30 cellular contexts compared by ENCODE assay signal in genomic region chr6:9647599-9647998, GRCh38.
DNase-seq lines count a peak whose midpoint lies in the region; ATAC-seq, FAIRE-seq and TF ChIP-seq lines count a peak whose summit lies in the region.
"Had no signal": no experiment of that assay in that cellular context is flagged by ENCODE, and none has a peak within 500 bp of the region (broad histone marks: within the 10 kb centered on the region; RNA-seq: fewer than 3 reads in every experiment).

No MANE protein-coding gene starts in this region.

- POLR2A ChIA-PET in AG04450 (lab: Yijun Ruan, JAX) = interaction anchor here (0.6 to 1.2 kb wide), 2 partner anchors 166 to 243 kb away, joined by 3 to 10 read pairs; no protein-coding TSS in a partner anchor

- no peaks in the 10 kb centered on the region for H3K27me3 Mint-ChIP-seq in activated CD8-positive, alpha-beta memory T cell treated with anti-CD3 and anti-CD28 coated beads, Interleukin-2, amount 10 ng/mL, durations not matched to agents 7 days and 5 days
- H3K27me3 Mint-ChIP-seq: activated CD4-positive, alpha-beta T cell treated with anti-CD3 and anti-CD28 coated beads, Interleukin-2, amount 10 ng/mL, durations not matched to agents 7 days and 5 days; naive thymus-derived CD4-positive, alpha-beta T cell; type B pancreatic cell had no signal

- H3K4me1 ChIP-seq in mesenchymal stem cell (ENCODE audit: control insufficient read depth, insufficient read depth, low read depth, low read length) = no peaks in the 10 kb centered on the region
- no peaks in the 10 kb centered on the region for H3K4me1 ChIP-seq in mucosa of descending colon (ENCODE audit: low read depth)
- H3K4me1 ChIP-seq: HAP-1, left lung, right atrium auricular region, spleen had no signal

- no peak overlapping the region for H4K91ac ChIP-seq in mesenchymal stem cell (ENCODE audit: low read length)

- TF ChIP-seq CTCF in AG04450 (IDR thresholded peaks at IDR 0.05; ENCODE audit: low read depth, low read length) (no peak), mucosa of descending colon (IDR thresholded peaks at IDR 0.05) (no peak)

- H3K4ac ChIP-seq in mesenchymal stem cell (ENCODE audit: low read depth in 1 of 2, low read length in 2 of 2) = no peak overlapping the region

- H3K27me3 ChIP-seq in AG04450 (ENCODE audit: control insufficient read depth, insufficient read depth, low read length) (no peaks in the 10 kb centered on the region), mesenchymal stem cell (ENCODE audit: control insufficient read depth in 1 of 2, insufficient read depth in 1 of 2, low read length in 2 of 2) (no peaks in the 10 kb centered on the region)
- H3K27me3 ChIP-seq: BLaER1 treated with 17β-estradiol and CSF1 and Interleukin-3, amounts not matched to agents 10 nM and 100 nM; esophagus squamous epithelium; left lung; ovary; right atrium auricular region; spleen had no signal

- no peak overlapping the region for H3K14ac ChIP-seq in mesenchymal stem cell (ENCODE audit: low read length in 2 of 2)

- no peak overlapping the region for H3K23ac ChIP-seq in mesenchymal stem cell (ENCODE audit: low read length in 2 of 2)

- H3K4me3 ChIP-seq in AG04450 (ENCODE audit: low read depth, low read length) = no peak overlapping the region
- no peak overlapping the region for H3K4me3 ChIP-seq in mesenchymal stem cell (ENCODE audit: insufficient read depth in 1 of 2, low read depth in 1 of 2, low read length in 2 of 2)
- no peak overlapping the region for H3K4me3 ChIP-seq in mucosa of descending colon
- H3K4me3 ChIP-seq: BLaER1 treated with 17β-estradiol and CSF1 and Interleukin-3, amounts not matched to agents 10 nM and 100 nM; esophagus squamous epithelium; HAP-1; K562; left lung; ovary; right atrium auricular region; spleen had no signal

- DNase-seq in AG04450 (ENCODE audit: low read depth, low spot score) (peak; percentile 32), HTR-8/SVneo (ENCODE audit: insufficient read length, low spot score) (no peak), astrocyte of the hippocampus (ENCODE audit: low read depth, low spot score) (peak; percentile 8), mesenchymal stem cell (no peak), mucosa of descending colon (no peak), DMS 273 treated with DMSO at 0.1 percent for 48 hours (lab: John Stamatoyannopoulos, UW) (no peak)
- DNase-seq in activated CD8-positive, alpha-beta memory T cell treated with anti-CD3 and anti-CD28 coated beads, Interleukin-2, amount 10 ng/mL, durations not matched to agents 7 days and 5 days = no peak
- DNase-seq: activated CD4-positive, alpha-beta T cell treated with anti-CD3 and anti-CD28 coated beads, Interleukin-2, amount 10 ng/mL, durations not matched to agents 7 days and 5 days; activated naive CD4-positive, alpha-beta T cell treated with anti-CD3 and anti-CD28 coated beads for 36 hours; activated T-cell treated with anti-CD3 and anti-CD28 coated beads, Interleukin-2, amount 50 U/mL, for 72 hours; amniotic stem cell; caudate nucleus; COR-L47; esophagus squamous epithelium; left lung; naive thymus-derived CD4-positive, alpha-beta T cell; NCI-H1417; NCI-H2081; NCI-H446; ovary; spleen; T1000 had no signal

- 51% methylated on average over 1 of the region's 1 CpG for WGBS in mesenchymal stem cell

- H3K9me3 Mint-ChIP-seq in activated CD8-positive, alpha-beta memory T cell treated with anti-CD3 and anti-CD28 coated beads, Interleukin-2, amount 10 ng/mL, durations not matched to agents 7 days and 5 days (ENCODE audit: low read depth) = peaks cover 15% of the 10 kb centered on the region
- H3K9me3 Mint-ChIP-seq: activated CD4-positive, alpha-beta T cell treated with anti-CD3 and anti-CD28 coated beads, Interleukin-2, amount 10 ng/mL, durations not matched to agents 7 days and 5 days; type B pancreatic cell had no signal

- no peak overlapping the region for H3K27ac ChIP-seq in AG04450 (ENCODE audit: low read depth, low read length)
- H3K27ac ChIP-seq in mesenchymal stem cell (ENCODE audit: low read length, poor library complexity, severe bottlenecking) = peak overlapping the region; percentile 14
- H3K27ac ChIP-seq: BLaER1 treated with 17β-estradiol and CSF1 and Interleukin-3, amounts not matched to agents 10 nM and 100 nM; left lung; ovary had no signal

- no peaks in the 10 kb centered on the region for H3K79me1 ChIP-seq in mesenchymal stem cell (replicated peaks; ENCODE audit: low read length, poor library complexity, severe bottlenecking)

- CTCF ChIA-PET in AG04450 (lab: Charles Lee) = no interaction called here
- CTCF ChIA-PET in activated CD8-positive, alpha-beta memory T cell treated with anti-CD3 and anti-CD28 coated beads, Interleukin-2, amount 10 ng/mL, durations not matched to agents 7 days and 5 days (lab: Charles Lee) = interaction anchor here (0.7 kb wide), 1 partner anchor 12 kb away, joined by 3 read pairs; no protein-coding TSS in a partner anchor

- no peaks in the 10 kb centered on the region for H3K36me3 Mint-ChIP-seq in activated CD8-positive, alpha-beta memory T cell treated with anti-CD3 and anti-CD28 coated beads, Interleukin-2, amount 10 ng/mL, durations not matched to agents 7 days and 5 days
- H3K36me3 Mint-ChIP-seq: naive thymus-derived CD4-positive, alpha-beta T cell; type B pancreatic cell had no signal

- H2BK120ac ChIP-seq in mesenchymal stem cell (ENCODE audit: low read depth, low read length) = no peak overlapping the region

- H3K9ac ChIP-seq in mesenchymal stem cell (ENCODE audit: low read length) = no peak overlapping the region
- H3K9ac ChIP-seq: BLaER1 treated with 17β-estradiol and CSF1 and Interleukin-3, amounts not matched to agents 10 nM and 100 nM had no signal

- H3K36me3 ChIP-seq in mesenchymal stem cell (ENCODE audit: control insufficient read depth in 1 of 2, insufficient read depth in 2 of 2, low read depth in 1 of 2, low read length in 2 of 2) = no peaks in the 10 kb centered on the region
- H3K36me3 ChIP-seq in mucosa of descending colon (ENCODE audit: low read depth) = no peaks in the 10 kb centered on the region
- H3K36me3 ChIP-seq: BLaER1 treated with 17β-estradiol and CSF1 and Interleukin-3, amounts not matched to agents 10 nM and 100 nM; esophagus squamous epithelium; HAP-1; left lung; ovary; right atrium auricular region; spleen had no signal

- no peak overlapping the region for H3K4me3 Mint-ChIP-seq in activated CD8-positive, alpha-beta memory T cell treated with anti-CD3 and anti-CD28 coated beads, Interleukin-2, amount 10 ng/mL, durations not matched to agents 7 days and 5 days
- H3K4me3 Mint-ChIP-seq: activated CD4-positive, alpha-beta T cell treated with anti-CD3 and anti-CD28 coated beads, Interleukin-2, amount 10 ng/mL, durations not matched to agents 7 days and 5 days; activated naive CD4-positive, alpha-beta T cell treated with anti-CD3 and anti-CD28 coated beads for 36 hours; activated T-cell treated with anti-CD3 and anti-CD28 coated beads, Interleukin-2, amount 50 U/mL, for 72 hours; naive thymus-derived CD4-positive, alpha-beta T cell; type B pancreatic cell had no signal

- H2BK12ac ChIP-seq in mesenchymal stem cell (ENCODE audit: low read length in 2 of 2) = no peak overlapping the region

- H3K4me1 Mint-ChIP-seq in activated CD8-positive, alpha-beta memory T cell treated with anti-CD3 and anti-CD28 coated beads, Interleukin-2, amount 10 ng/mL, durations not matched to agents 7 days and 5 days = no peaks in the 10 kb centered on the region
- H3K4me1 Mint-ChIP-seq: activated CD4-positive, alpha-beta T cell treated with anti-CD3 and anti-CD28 coated beads, Interleukin-2, amount 10 ng/mL, durations not matched to agents 7 days and 5 days; naive thymus-derived CD4-positive, alpha-beta T cell had no signal

- intact Hi-C loops in mucosa of descending colon (cut with DNase I, micrococcal nuclease) = no loop called here

- H3K4me2 ChIP-seq in mesenchymal stem cell (ENCODE audit: low read length, poor library complexity, severe bottlenecking) = no peak overlapping the region
- H3K4me2 ChIP-seq: BLaER1 treated with 17β-estradiol and CSF1 and Interleukin-3, amounts not matched to agents 10 nM and 100 nM had no signal

- H3K9me3 ChIP-seq in AG04450 (ENCODE audit: control insufficient read depth, insufficient read depth, low read length) (no peaks in the 10 kb centered on the region), mesenchymal stem cell (ENCODE audit: control insufficient read depth, low read length) (no peaks in the 10 kb centered on the region), mucosa of descending colon (no peaks in the 10 kb centered on the region)
- H3K9me3 ChIP-seq: esophagus squamous epithelium, HAP-1, left lung, ovary, right atrium auricular region had no signal

- H2AK5ac ChIP-seq in mesenchymal stem cell (ENCODE audit: low read length, severe bottlenecking) = no peak overlapping the region

- H4K8ac ChIP-seq in mesenchymal stem cell (ENCODE audit: low read length) = no peak overlapping the region

- no peak overlapping the region for H2BK5ac ChIP-seq in mesenchymal stem cell (ENCODE audit: low read depth, low read length, poor library complexity, severe bottlenecking)

- no peak overlapping the region for H3K27ac Mint-ChIP-seq in activated CD8-positive, alpha-beta memory T cell treated with anti-CD3 and anti-CD28 coated beads, Interleukin-2, amount 10 ng/mL, durations not matched to agents 7 days and 5 days
- H3K27ac Mint-ChIP-seq: activated CD4-positive, alpha-beta T cell treated with anti-CD3 and anti-CD28 coated beads, Interleukin-2, amount 10 ng/mL, durations not matched to agents 7 days and 5 days; activated naive CD4-positive, alpha-beta T cell treated with anti-CD3 and anti-CD28 coated beads for 36 hours; activated T-cell treated with anti-CD3 and anti-CD28 coated beads, Interleukin-2, amount 50 U/mL, for 72 hours; naive thymus-derived CD4-positive, alpha-beta T cell had no signal

- H2AFZ ChIP-seq in mesenchymal stem cell (ENCODE audit: low read depth, low read length) = no peak overlapping the region

- H3K18ac ChIP-seq in mesenchymal stem cell (ENCODE audit: low read depth in 1 of 2, low read length in 2 of 2) = no peak overlapping the region

- H2BK15ac ChIP-seq in mesenchymal stem cell (ENCODE audit: low read depth, poor library complexity, severe bottlenecking) = no peak overlapping the region

- FAIRE-seq in HTR-8/SVneo (lab: Jason Lieb, UNC) = peak; percentile 9
- FAIRE-seq: GM18507, islet of Langerhans, K562 had no signal

- ATAC-seq in activated CD8-positive, alpha-beta memory T cell treated with anti-CD3 and anti-CD28 coated beads, Interleukin-2, amount 10 ng/mL, durations not matched to agents 7 days and 5 days = no peak
- ATAC-seq in mucosa of descending colon = no peak
- no peak for ATAC-seq in GM21717 (IDR thresholded peaks at IDR 0.05; ENCODE audit: unreplicated experiment)
- ATAC-seq: activated T-cell treated with anti-CD3 and anti-CD28 coated beads, Interleukin-2, amount 50 U/mL, for 72 hours; K562; left lung; naive thymus-derived CD4-positive, alpha-beta T cell had no signal

Comparison
In these comparisons a context has a peak if more than half of its experiments do, and no peak if none do; other contexts are left out.
1. DNase-seq: peak in AG04450 (single experiment) and astrocyte of the hippocampus (single experiment); none in HTR-8/SVneo (single experiment), mesenchymal stem cell (single experiment), activated CD8-positive, alpha-beta memory T cell treated with anti-CD3 and anti-CD28 coated beads, Interleukin-2, amount 10 ng/mL, durations not matched to agents 7 days and 5 days (single experiment), mucosa of descending colon (0 of 3) and DMS 273 treated with DMSO at 0.1 percent for 48 hours (single experiment).